8 cellular contexts compared by ENCODE assay signal in genomic region chr17:31548709-31549108, GRCh38.
DNase-seq lines count a peak whose midpoint lies in the region; ATAC-seq, FAIRE-seq and TF ChIP-seq lines count a peak whose summit lies in the region.

No MANE protein-coding gene starts in this region.

- H3K9me3 ChIP-seq in astrocyte (ENCODE audit: insufficient read depth, low read depth, low read length): peaks cover 8% of the 10 kb centered on the region
- H3K9me3 ChIP-seq in liver (ENCODE audit: control insufficient read depth in 4 of 4, low read length in 3 of 4): no peaks in the 10 kb centered on the region
- no peaks in the 10 kb centered on the region for H3K9me3 ChIP-seq in upper lobe of right lung

- peaks cover 11% of the 10 kb centered on the region for H3K4me1 Mint-ChIP-seq in activated T-cell treated with anti-CD3 and anti-CD28 coated beads, Interleukin-2, amount 50 U/mL, for 4 hours (ENCODE audit: low read depth)
- peaks cover 2% of the 10 kb centered on the region for H3K4me1 Mint-ChIP-seq in astrocyte (ENCODE audit: low read depth, unreplicated experiment)

- no peaks in the 10 kb centered on the region for H4K20me1 ChIP-seq in astrocyte (ENCODE audit: insufficient read depth, low read length)

- H3K9me3 Mint-ChIP-seq in activated T-cell treated with anti-CD3 and anti-CD28 coated beads, Interleukin-2, amount 50 U/mL, for 4 hours: no peaks in the 10 kb centered on the region
- no peaks in the 10 kb centered on the region for H3K9me3 Mint-ChIP-seq in astrocyte (ENCODE audit: unreplicated experiment)

- H3K4me3 ChIP-seq in astrocyte (ENCODE audit: insufficient read depth, low read depth, low read length) (peak overlapping the region; percentile 87), liver (ENCODE audit: low read depth in 1 of 3, low read length in 3 of 3) (peak overlapping the region; percentile 77 to 95 (median 91)), upper lobe of right lung (peak overlapping the region; percentile 70)

- no peaks in the 10 kb centered on the region for H3K36me3 Mint-ChIP-seq in activated T-cell treated with anti-CD3 and anti-CD28 coated beads, Interleukin-2, amount 50 U/mL, for 4 hours (ENCODE audit: insufficient read depth)
- no peaks in the 10 kb centered on the region for H3K36me3 Mint-ChIP-seq in astrocyte (ENCODE audit: low read depth, unreplicated experiment)

- H2AFZ ChIP-seq in astrocyte (ENCODE audit: low read depth, low read length): no peak overlapping the region

- no peaks in the 10 kb centered on the region for H3K36me3 ChIP-seq in astrocyte (ENCODE audit: insufficient read depth, low read length)
- no peaks in the 10 kb centered on the region for H3K36me3 ChIP-seq in liver (ENCODE audit: control insufficient read depth in 4 of 4, insufficient read depth in 3 of 4, low read depth in 1 of 4, low read length in 3 of 4)
- H3K36me3 ChIP-seq in upper lobe of right lung: no peaks in the 10 kb centered on the region

- peaks cover 6% of the 10 kb centered on the region for H3K4me1 ChIP-seq in astrocyte (ENCODE audit: insufficient read depth, low read length)
- peaks cover 0 to 14% (median 8%) of the 10 kb centered on the region in 4 donors for H3K4me1 ChIP-seq in liver (ENCODE audit: control insufficient read depth in 4 of 4, insufficient read depth in 4 of 4, low read length in 3 of 4)
- H3K4me1 ChIP-seq in upper lobe of right lung: peaks cover 8% of the 10 kb centered on the region

- no peak for FAIRE-seq in astrocyte (lab: Jason Lieb, UNC)

- 46% methylated on average over 5 of the region's 5 CpGs for WGBS in liver

- DNase-seq in activated T-cell treated with anti-CD3 and anti-CD28 coated beads, Interleukin-2, amount 50 U/mL, for 4 hours: no peak
- DNase-seq in activated T-cell treated with anti-CD3 and anti-CD28 coated beads, Interleukin-2, amount 50 U/mL, for 48 hours: no peak
- no peak for DNase-seq in astrocyte (ENCODE audit: low read depth)
- DNase-seq in upper lobe of right lung: no peak
- no peak for DNase-seq in NCI-H1436 treated with DMSO at 0.1 percent for 48 hours (lab: John Stamatoyannopoulos, UW)

- ATAC-seq in activated T-cell treated with anti-CD3 and anti-CD28 coated beads, Interleukin-2, amount 50 U/mL, for 4 hours: no peak
- ATAC-seq in upper lobe of right lung (no peak), GM19328 (IDR thresholded peaks at IDR 0.05; ENCODE audit: unreplicated experiment) (no peak), HG02798 (IDR thresholded peaks at IDR 0.05; ENCODE audit: poor library complexity, unreplicated experiment) (no peak)

- no peaks in the 10 kb centered on the region for H3K79me2 ChIP-seq in astrocyte (ENCODE audit: insufficient read depth, low read length)

- no peak overlapping the region for H3K27ac Mint-ChIP-seq in astrocyte (ENCODE audit: unreplicated experiment)

- H3K9ac ChIP-seq in astrocyte (ENCODE audit: low read length) (peak overlapping the region; percentile 86), liver (ENCODE audit: low read depth in 1 of 2, low read length in 2 of 2) (peak overlapping the region in 1 of 2 donors; percentile 45)

- H3K4me2 ChIP-seq in astrocyte (ENCODE audit: low read length): peak overlapping the region; percentile 100

- TF ChIP-seq CTCF in astrocyte (IDR thresholded peaks at IDR 0.05; ENCODE audit: insufficient read depth, low read depth, low read length) (no peak), liver (IDR thresholded peaks at IDR 0.05; ENCODE audit: low read depth, low read length, missing input control) (no peak), upper lobe of right lung (IDR thresholded peaks at IDR 0.05) (no peak)

- H3K27ac ChIP-seq in astrocyte (ENCODE audit: low read depth, low read length) (no peak overlapping the region), liver (ENCODE audit: low read depth in 1 of 2, low read length in 2 of 2) (no peak overlapping the region), upper lobe of right lung (peak overlapping the region; percentile 90)

- H3K27me3 ChIP-seq in astrocyte (ENCODE audit: insufficient read depth, low read length): no peaks in the 10 kb centered on the region
- H3K27me3 ChIP-seq in liver (ENCODE audit: control insufficient read depth in 4 of 4, insufficient read depth in 4 of 4, low read length in 3 of 4): no peaks in the 10 kb centered on the region
- no peaks in the 10 kb centered on the region for H3K27me3 ChIP-seq in upper lobe of right lung

- H3K4me3 Mint-ChIP-seq in activated T-cell treated with anti-CD3 and anti-CD28 coated beads, Interleukin-2, amount 50 U/mL, for 4 hours: peak overlapping the region; percentile 90
- H3K4me3 Mint-ChIP-seq in astrocyte (ENCODE audit: unreplicated experiment): peak overlapping the region; percentile 92

- H3K27me3 Mint-ChIP-seq in activated T-cell treated with anti-CD3 and anti-CD28 coated beads, Interleukin-2, amount 50 U/mL, for 4 hours (ENCODE audit: low read depth): no peaks in the 10 kb centered on the region
- peaks cover 6% of the 10 kb centered on the region for H3K27me3 Mint-ChIP-seq in astrocyte (ENCODE audit: low read depth, unreplicated experiment)

- intact Hi-C loops in upper lobe of right lung (cut with DNase I): no loop called here

- no peak for TF ChIP-seq RAD21 in liver (IDR thresholded peaks at IDR 0.05)

TF ChIP-seq in liver, 16 proteins besides CTCF, POLR2A, EP300 and RAD21:
- TF ChIP-seq TAF1 (conservative IDR thresholded peaks at IDR 0.05): no peak
- TF ChIP-seq EGR1 (IDR thresholded peaks at IDR 0.05; ENCODE audit: low read depth in 2 of 2): no peak
